Comparison of ENCODE assay signal across 1 cellular context in genomic region chr18:75659535-75660023, GRCh38.
A peak's percentile ranks its signal among the peaks of the same experiment; 100 is the strongest.
TF ChIP-seq lines count a peak whose summit lies in the region.

No MANE protein-coding gene starts in this region.

TF ChIP-seq in HepG2, 621 proteins besides CTCF, POLR2A, EP300 and RAD21 (continued from another document):
- no peak for TF ChIP-seq ZBTB46 (CRISPR knock-in tag; IDR thresholded peaks at IDR 0.05; ENCODE audit: borderline replicate concordance)
- TF ChIP-seq SNRNP70 (IDR thresholded peaks at IDR 0.05; ENCODE audit: low read depth, low read length), result no peak
- no peak for TF ChIP-seq NR2F2 (IDR thresholded peaks at IDR 0.05; ENCODE audit: borderline replicate concordance, low read depth)
- TF ChIP-seq, protein P1, sequence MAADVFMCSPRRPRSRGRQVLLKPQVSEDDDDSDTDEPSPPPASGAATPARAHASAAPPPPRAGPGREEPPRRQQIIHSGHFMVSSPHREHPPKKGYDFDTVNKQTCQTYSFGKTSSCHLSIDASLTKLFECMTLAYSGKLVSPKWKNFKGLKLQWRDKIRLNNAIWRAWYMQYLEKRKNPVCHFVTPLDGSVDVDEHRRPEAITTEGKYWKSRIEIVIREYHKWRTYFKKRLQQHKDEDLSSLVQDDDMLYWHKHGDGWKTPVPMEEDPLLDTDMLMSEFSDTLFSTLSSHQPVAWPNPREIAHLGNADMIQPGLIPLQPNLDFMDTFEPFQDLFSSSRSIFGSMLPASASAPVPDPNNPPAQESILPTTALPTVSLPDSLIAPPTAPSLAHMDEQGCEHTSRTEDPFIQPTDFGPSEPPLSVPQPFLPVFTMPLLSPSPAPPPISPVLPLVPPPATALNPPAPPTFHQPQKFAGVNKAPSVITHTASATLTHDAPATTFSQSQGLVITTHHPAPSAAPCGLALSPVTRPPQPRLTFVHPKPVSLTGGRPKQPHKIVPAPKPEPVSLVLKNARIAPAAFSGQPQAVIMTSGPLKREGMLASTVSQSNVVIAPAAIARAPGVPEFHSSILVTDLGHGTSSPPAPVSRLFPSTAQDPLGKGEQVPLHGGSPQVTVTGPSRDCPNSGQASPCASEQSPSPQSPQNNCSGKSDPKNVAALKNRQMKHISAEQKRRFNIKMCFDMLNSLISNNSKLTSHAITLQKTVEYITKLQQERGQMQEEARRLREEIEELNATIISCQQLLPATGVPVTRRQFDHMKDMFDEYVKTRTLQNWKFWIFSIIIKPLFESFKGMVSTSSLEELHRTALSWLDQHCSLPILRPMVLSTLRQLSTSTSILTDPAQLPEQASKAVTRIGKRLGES (CRISPR knock-in tag; IDR thresholded peaks at IDR 0.05; ENCODE audit: borderline replicate concordance), result no peak
- TF ChIP-seq TOPORS (CRISPR knock-in tag; IDR thresholded peaks at IDR 0.05), result no peak
- TF ChIP-seq ZZZ3 (CRISPR knock-in tag; IDR thresholded peaks at IDR 0.05; ENCODE audit: borderline replicate concordance), result no peak
- no peak for TF ChIP-seq ZNF576 (CRISPR knock-in tag; IDR thresholded peaks at IDR 0.05)
- no peak for TF ChIP-seq ZNF251 (CRISPR knock-in tag; IDR thresholded peaks at IDR 0.05)
- TF ChIP-seq REST (IDR thresholded peaks at IDR 0.05; ENCODE audit: borderline replicate concordance in 1 of 2, low read depth in 1 of 2, low read length in 2 of 2), result no peak
- TF ChIP-seq ARID5B (CRISPR knock-in tag; IDR thresholded peaks at IDR 0.05), result no peak
- TF ChIP-seq CEBPB (IDR thresholded peaks at IDR 0.05; ENCODE audit: borderline replicate concordance, low read depth, low read length), result peak; percentile 58; the same call in 1 of the 2 replicates
- TF ChIP-seq CC2D1A (CRISPR knock-in tag; IDR thresholded peaks at IDR 0.05), result no peak
- no peak for TF ChIP-seq GATAD2A (CRISPR knock-in tag; IDR thresholded peaks at IDR 0.05)
- TF ChIP-seq ATM (IDR thresholded peaks at IDR 0.05; ENCODE audit: borderline replicate concordance), result no peak
- no peak for TF ChIP-seq TARDBP (CRISPR knock-in tag; IDR thresholded peaks at IDR 0.05)
- no peak for TF ChIP-seq SOX13 (IDR thresholded peaks at IDR 0.05)
- no peak for TF ChIP-seq SOX13 (CRISPR knock-in tag; conservative IDR thresholded peaks at IDR 0.05 in 1 of 2, IDR thresholded peaks at IDR 0.05 in 1 of 2)
